8 cellular contexts compared by ENCODE assay signal in the genomic region with DNA sequence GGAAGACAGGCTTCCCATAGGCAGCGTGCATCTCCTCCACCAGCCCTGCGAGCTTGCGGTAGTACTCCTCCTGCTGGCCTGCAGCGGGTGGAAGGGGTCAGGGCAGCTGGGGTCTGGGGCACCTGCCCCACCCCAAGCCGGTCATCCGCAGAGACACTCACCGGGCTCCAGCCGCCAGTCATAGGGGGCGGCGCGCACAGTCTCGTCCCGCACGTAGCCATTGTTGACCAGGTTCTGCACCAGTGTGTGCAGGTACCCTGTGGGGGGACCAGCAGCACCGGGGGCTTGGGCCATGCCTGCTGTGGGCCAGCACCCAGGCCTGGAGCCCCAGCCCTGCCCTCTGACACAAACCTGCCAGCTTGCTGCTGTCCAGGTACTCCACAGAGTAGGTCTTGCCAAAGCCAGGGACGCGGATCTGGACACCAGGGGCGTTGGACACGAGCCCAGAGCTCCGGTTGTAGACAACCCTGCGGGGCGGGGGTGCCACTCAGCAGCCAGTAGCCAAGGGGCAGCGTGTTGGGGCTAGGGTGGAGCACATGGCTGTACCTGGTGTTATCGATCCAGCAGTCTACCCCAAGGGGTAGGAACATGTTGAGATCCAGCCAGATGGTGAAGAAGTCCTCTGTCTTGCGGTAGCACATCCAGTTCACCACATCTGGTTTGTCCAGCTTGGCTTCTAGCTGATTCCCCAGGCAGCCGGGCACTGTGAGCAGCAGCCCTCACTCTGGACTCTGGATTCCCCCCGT. TPM values are rescaled to one million over a fixed set of nuclear protein-coding genes. Genes with fewer than 3 reads are reported as not detected.
DNase-seq lines count a peak whose midpoint lies in the region; ATAC-seq and TF ChIP-seq lines count a peak whose summit lies in the region.
"Had no signal": no experiment of that assay in that cellular context is flagged by ENCODE, and none has a peak within 500 bp of the region (broad histone marks: within the 10 kb centered on the region; RNA-seq: fewer than 3 reads in every experiment).

No MANE protein-coding gene starts in this region.

- 80% methylated on average over 1 of the region's 27 CpGs; no CpG with 5 or more reads in 1 of the 2 donors for WGBS in gastroesophageal sphincter (ENCODE audit: low coverage in 1 of 2), 2 donors

- peaks cover 0 to 80% of the 10 kb centered on the region in 2 donors for H3K36me3 ChIP-seq in gastroesophageal sphincter
- H3K36me3 ChIP-seq in stomach smooth muscle (ENCODE audit: control insufficient read depth in 2 of 2, insufficient read depth in 2 of 2, low read length in 2 of 2): peaks cover 49 to 50% of the 10 kb centered on the region in 2 donors

- H3K4me3 ChIP-seq in gastroesophageal sphincter: no peak overlapping the region
- H3K4me3 ChIP-seq in stomach smooth muscle (ENCODE audit: low read length in 2 of 2): no peak overlapping the region

- TF ChIP-seq EP300 in gastroesophageal sphincter (IDR thresholded peaks at IDR 0.05): no peak

- H3K9me3 ChIP-seq in gastroesophageal sphincter (no peaks in the 10 kb centered on the region), stomach smooth muscle (ENCODE audit: control insufficient read depth in 2 of 2, low read length in 2 of 2) (no peaks in the 10 kb centered on the region)

- TF ChIP-seq CTCF in gastroesophageal sphincter (IDR thresholded peaks at IDR 0.05): no peak

- H3K27ac ChIP-seq in gastroesophageal sphincter (peak overlapping the region in 3 of 4 donors; percentile 79 to 84 (median 84)), stomach smooth muscle (ENCODE audit: low read length) (peak overlapping the region; percentile 88)

- H3K4me1 ChIP-seq in gastroesophageal sphincter (peaks cover 0 to 61% (median 20%) of the 10 kb centered on the region in 3 donors), stomach smooth muscle (ENCODE audit: control insufficient read depth, insufficient read depth, low read length) (peaks cover 45% of the 10 kb centered on the region)

- peak; percentile 1 for DNase-seq in RPMI8226
- DNase-seq in DMS114 treated with DMSO at 0.1 percent for 48 hours (lab: John Stamatoyannopoulos, UW; ENCODE audit: unreplicated experiment): no peak
- no peak for DNase-seq in activated T-cell treated with anti-CD3 and anti-CD28 coated beads for 4 hours
- DNase-seq: SHP77 treated with DMSO at 0.1 percent for 48 hours had no signal

- H3K27me3 ChIP-seq in gastroesophageal sphincter (no peaks in the 10 kb centered on the region), stomach smooth muscle (ENCODE audit: control insufficient read depth in 1 of 2, insufficient read depth in 2 of 2, low read length in 2 of 2) (no peaks in the 10 kb centered on the region)

- H3K9ac ChIP-seq in stomach smooth muscle (ENCODE audit: low read length in 2 of 2): peak overlapping the region in 1 of 2 donors; percentile 27

- peak in 1 of 2 donors; percentile 3 for TF ChIP-seq POLR2A in gastroesophageal sphincter (IDR thresholded peaks at IDR 0.05)

- no peak for ATAC-seq in gastroesophageal sphincter
- ATAC-seq in GM18502 (IDR thresholded peaks at IDR 0.05; ENCODE audit: poor library complexity, unreplicated experiment): no peak

RNA-seq across cellular contexts. Expression of gene LCAT, which starts 1.2 kb away (rescaled TPM):
- 10 to 100 TPM; 10.8 to 25.8 (median 15.9) TPM for total RNA-seq in gastroesophageal sphincter

RNA-seq across cellular contexts. Expression of gene PSMB10, which starts 6.0 kb away (rescaled TPM):
- total RNA-seq in gastroesophageal sphincter: 10 to 100 TPM; 26.5 to 33.8 (median 32.6) TPM

RNA-seq across cellular contexts. Expression of gene CTRL, which starts 11.0 kb away (rescaled TPM):
- 1 to 10 TPM in 2 of 4 donors, not detected in 2; 1.2 to 5.0 TPM for total RNA-seq in gastroesophageal sphincter

RNA-seq across cellular contexts. Expression of gene SLC12A4, which starts 25.8 kb away (rescaled TPM):
- 100 to 1,000 TPM in 1 of 4 donors, 10 to 100 TPM in 3; 54.7 to 121 (median 64.0) TPM for total RNA-seq in gastroesophageal sphincter

RNA-seq across cellular contexts. Expression of gene DPEP3, which starts 37.6 kb away (rescaled TPM):
- total RNA-seq in gastroesophageal sphincter: 1 to 10 TPM in 1 of 4 donors, not detected in 3; 1.4 TPM
- total RNA-seq: renal cortical epithelial cell had no signal
